ENCODE assay signal across 24 cellular contexts in the genomic region with DNA sequence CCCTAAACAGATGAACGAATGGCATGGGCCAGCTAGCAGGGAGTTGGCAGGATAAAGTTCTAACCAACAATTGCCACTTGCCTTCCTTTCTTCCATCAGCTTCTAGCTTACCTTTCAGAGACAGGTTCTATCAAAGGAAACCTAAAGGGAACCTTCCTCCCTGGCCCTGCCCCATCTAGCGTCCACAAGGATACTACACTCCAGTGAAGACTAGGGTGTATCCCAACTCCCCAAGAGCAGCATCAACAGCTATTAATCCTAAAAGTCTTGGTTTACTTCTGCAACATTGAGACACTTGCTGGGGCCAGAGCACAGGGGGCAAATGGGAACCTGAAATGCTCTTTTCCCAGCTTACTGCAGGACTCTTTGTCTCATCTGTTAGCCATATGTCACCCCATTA. TPM values are rescaled to one million over a fixed set of nuclear protein-coding genes. Genes with fewer than 3 reads are reported as not detected.
DNase-seq lines count a peak whose midpoint lies in the region; ATAC-seq, FAIRE-seq and TF ChIP-seq lines count a peak whose summit lies in the region.
"Had no signal": no experiment of that assay in that cellular context is flagged by ENCODE, and none has a peak within 500 bp of the region (broad histone marks: within the 10 kb centered on the region; RNA-seq: fewer than 3 reads in every experiment).

No MANE protein-coding gene starts in this region.

- POLR2A ChIA-PET in A549 (lab: Yijun Ruan, JAX) = no interaction called here
- POLR2A ChIA-PET in K562 (lab: Yijun Ruan, JAX) = no interaction called here
- POLR2A ChIA-PET in activated CD8-positive, alpha-beta T cell treated with anti-CD3 and anti-CD28 coated beads, Interleukin-2, amount 10 ng/mL, durations not matched to agents 7 days and 5 days (lab: Charles Lee) = no interaction called here
- POLR2A ChIA-PET in activated CD4-positive, alpha-beta memory T cell treated with anti-CD3 and anti-CD28 coated beads, Interleukin-2, amount 10 ng/mL, durations not matched to agents 7 days and 5 days (lab: Charles Lee) = no interaction called here

- no peak overlapping the region for H3K27ac Mint-ChIP-seq in GM23338
- no peak overlapping the region for H3K27ac Mint-ChIP-seq in activated CD8-positive, alpha-beta T cell treated with anti-CD3 and anti-CD28 coated beads, Interleukin-2, amount 10 ng/mL, durations not matched to agents 7 days and 5 days
- no peak overlapping the region for H3K27ac Mint-ChIP-seq in activated CD4-positive, alpha-beta memory T cell treated with anti-CD3 and anti-CD28 coated beads, Interleukin-2, amount 10 ng/mL, durations not matched to agents 7 days and 5 days
- H3K27ac Mint-ChIP-seq: activated naive CD8-positive, alpha-beta T cell; activated T-helper 2 cell treated with anti-CD3 and anti-CD28 coated beads, Interferon-gamma antibody, Interleukin-2, Interleukin-4, amounts not matched to agents 10 μg/mL and 5 μg/mL and 100 μg/mL, durations not matched to agents 14 hours and 24 hours and 36 hours; memory B cell; stimulated activated naive CD8-positive, alpha-beta T cell treated with anti-CD3 and anti-CD28 coated beads, Interleukin-15, Interleukin-2, amounts not matched to agents 100 ng/mL and 50 ng/mL, for 24 hours had no signal

- no peaks in the 10 kb centered on the region for H3K36me3 ChIP-seq in GM23338 (ENCODE audit: insufficient read depth)
- H3K36me3 ChIP-seq in K562 (ENCODE audit: control insufficient read depth, insufficient read depth, low read length) = no peaks in the 10 kb centered on the region
- H3K36me3 ChIP-seq: gastrocnemius medialis, Peyer's patch, transverse colon had no signal

- intact Hi-C loops in K562 (cut with micrococcal nuclease) = no loop called here

- in situ Hi-C loops in K562 (cut with MboI) = no loop called here

- H3K4me2 ChIP-seq in A549 = no peak overlapping the region
- H3K4me2 ChIP-seq in GM23338 = no peak overlapping the region
- no peak overlapping the region for H3K4me2 ChIP-seq in K562 (ENCODE audit: insufficient read depth, low read length)
- H3K4me2 ChIP-seq: SK-N-SH had no signal

- H3K27me3 ChIP-seq in GM23338 (ENCODE audit: insufficient read depth) (no peaks in the 10 kb centered on the region), K562 (ENCODE audit: control insufficient read depth in 2 of 2, insufficient read depth in 2 of 2, low read length in 2 of 2) (peaks cover 2 to 22% of the 10 kb centered on the region in 2 experiments; a peak in 3 of 5 replicates)
- H3K27me3 ChIP-seq: Peyer's patch had no signal

- H3K79me2 ChIP-seq in GM23338 (replicated peaks; ENCODE audit: insufficient read depth) (no peaks in the 10 kb centered on the region), K562 (ENCODE audit: control insufficient read depth, insufficient read depth, low read length) (no peaks in the 10 kb centered on the region)

- no peak overlapping the region for H3K4me3 Mint-ChIP-seq in GM23338
- H3K4me3 Mint-ChIP-seq in activated CD8-positive, alpha-beta T cell treated with anti-CD3 and anti-CD28 coated beads, Interleukin-2, amount 10 ng/mL, durations not matched to agents 7 days and 5 days = no peak overlapping the region
- H3K4me3 Mint-ChIP-seq in activated CD4-positive, alpha-beta memory T cell treated with anti-CD3 and anti-CD28 coated beads, Interleukin-2, amount 10 ng/mL, durations not matched to agents 7 days and 5 days = no peak overlapping the region
- H3K4me3 Mint-ChIP-seq: activated CD4-positive, alpha-beta T cell treated with anti-CD3 and anti-CD28 coated beads, Interleukin-2, amount 10 ng/mL, durations not matched to agents 7 days and 5 days; activated naive CD8-positive, alpha-beta T cell; memory B cell; stimulated activated naive CD8-positive, alpha-beta T cell treated with anti-CD3 and anti-CD28 coated beads, Interleukin-15, Interleukin-2, amounts not matched to agents 100 ng/mL and 50 ng/mL, for 24 hours had no signal

- H2AFZ ChIP-seq in GM23338 (no peak overlapping the region), K562 (ENCODE audit: low read depth, low read length) (no peak overlapping the region)

- DNase-seq in A549 (ENCODE audit: low read depth in 1 of 2, low spot score in 1 of 2) (peak in 1 of 2 experiments; percentile 11), GM23338 (ENCODE audit: low spot score) (peak; percentile 64), K562 (ENCODE audit: extremely low read depth in 1 of 4, low spot score in 3 of 4) (no peak), iPS-NIHi7 (ENCODE audit: extremely low spot score) (peak; percentile 41), SHP77 treated with DMSO at 0.1 percent for 48 hours (lab: John Stamatoyannopoulos, UW) (no peak)
- no peak for DNase-seq in activated CD8-positive, alpha-beta T cell treated with anti-CD3 and anti-CD28 coated beads, Interleukin-2, amount 10 ng/mL, durations not matched to agents 7 days and 5 days
- no peak for DNase-seq in activated CD4-positive, alpha-beta memory T cell treated with anti-CD3 and anti-CD28 coated beads, Interleukin-2, amount 10 ng/mL, durations not matched to agents 7 days and 5 days
- DNase-seq: ACHN; activated CD8-positive, alpha-beta memory T cell treated with anti-CD3 and anti-CD28 coated beads, Interleukin-2, amount 50 U/mL, for 48 hours; NCI-H510A; transverse colon had no signal

- ATAC-seq in A549 = peak; percentile 79 to 81; a peak in 5 of 6 replicates
- ATAC-seq in GM23338 = peak; percentile 92
- ATAC-seq in K562 = 0 out of 3 replicates have a peak, but pooled peaks have one; percentile 42
- no peak for ATAC-seq in HG03571 (IDR thresholded peaks at IDR 0.05; ENCODE audit: unreplicated experiment)
- ATAC-seq in activated CD8-positive, alpha-beta T cell treated with anti-CD3 and anti-CD28 coated beads, Interleukin-2, amount 10 ng/mL, durations not matched to agents 7 days and 5 days = no peak

- H4K20me1 ChIP-seq in GM23338 (replicated peaks; ENCODE audit: insufficient read depth) = no peaks in the 10 kb centered on the region
- no peaks in the 10 kb centered on the region for H4K20me1 ChIP-seq in K562 (replicated peaks; ENCODE audit: control insufficient read depth, insufficient read depth, low read length)

- WGBS in A549 (ENCODE audit: missing lambda C conversion rate) = 4% methylated on average over 2 of the region's 2 CpGs
- WGBS in K562 (ENCODE audit: insufficient coverage, low coverage, missing lambda C conversion rate) = 0% methylated on average over 2 of the region's 2 CpGs

- 0 out of 3 replicates have a peak, but pooled peaks have one; percentile 8 for TF ChIP-seq CTCF in A549 (IDR thresholded peaks at IDR 0.05)
- peak; percentile 43 to 52 for TF ChIP-seq CTCF in GM23338 (conservative IDR thresholded peaks at IDR 0.05; ENCODE audit: low read depth in 2 of 2)
- peak in 2 of 3 experiments; percentile 5 to 14; a peak in 1 of 6 replicates for TF ChIP-seq CTCF in K562 (IDR thresholded peaks at IDR 0.05 in 2 of 3, conservative IDR thresholded peaks at IDR 0.05 in 1 of 3; ENCODE audit: insufficient read depth in 2 of 3, low read depth in 1 of 3, low read length in 3 of 3)

- no TSS peak for BruUV-seq in K562 (replicated peaks; lab: Mats Ljungman, UMichigan)

- H3K4me3 ChIP-seq in A549 = no peak overlapping the region
- no peak overlapping the region for H3K4me3 ChIP-seq in GM23338
- no peak overlapping the region for H3K4me3 ChIP-seq in K562
- H3K4me3 ChIP-seq: gastrocnemius medialis, Peyer's patch, transverse colon had no signal

- CTCF ChIA-PET in A549 (lab: Yijun Ruan, JAX) (interaction anchor here (0.6 to 6.1 kb wide), 36 partner anchors 10 to 1125 kb away, joined by 3 to 76 read pairs (median 4); no protein-coding TSS in a partner anchor), K562 (lab: Yijun Ruan, JAX; ENCODE audit: low intra/inter-chr PET ratio) (no interaction called here)
- CTCF ChIA-PET in activated CD8-positive, alpha-beta T cell treated with anti-CD3 and anti-CD28 coated beads, Interleukin-2, amount 10 ng/mL, durations not matched to agents 7 days and 5 days (lab: Charles Lee) = interaction anchor here (1.2 to 2.4 kb wide), 12 partner anchors 10 to 698 kb away, joined by 3 to 21 read pairs (median 5); no protein-coding TSS in a partner anchor
- CTCF ChIA-PET in activated CD4-positive, alpha-beta memory T cell treated with anti-CD3 and anti-CD28 coated beads, Interleukin-2, amount 10 ng/mL, durations not matched to agents 7 days and 5 days (lab: Charles Lee) = interaction anchor here (0.8 to 2.0 kb wide), 7 partner anchors 10 to 303 kb away, joined by 3 to 7 read pairs (median 4); no protein-coding TSS in a partner anchor

- H3K36me3 Mint-ChIP-seq in GM23338 (ENCODE audit: low read depth) = no peaks in the 10 kb centered on the region
- no peaks in the 10 kb centered on the region for H3K36me3 Mint-ChIP-seq in activated CD8-positive, alpha-beta T cell treated with anti-CD3 and anti-CD28 coated beads, Interleukin-2, amount 10 ng/mL, durations not matched to agents 7 days and 5 days (ENCODE audit: low read depth)
- H3K36me3 Mint-ChIP-seq in activated CD4-positive, alpha-beta memory T cell treated with anti-CD3 and anti-CD28 coated beads, Interleukin-2, amount 10 ng/mL, durations not matched to agents 7 days and 5 days (ENCODE audit: low read depth) = no peaks in the 10 kb centered on the region
- H3K36me3 Mint-ChIP-seq: activated naive CD8-positive, alpha-beta T cell; memory B cell had no signal

- no peak for TF ChIP-seq POLR2A in A549 (IDR thresholded peaks at IDR 0.05; ENCODE audit: low read length)
- TF ChIP-seq POLR2A in K562 (conservative IDR thresholded peaks at IDR 0.05) = no peak

- FAIRE-seq in A549 (lab: Jason Lieb, UNC) (no peak), K562 (lab: Jason Lieb, UNC) (peak; percentile 15)

- H3K27me3 Mint-ChIP-seq in GM23338 (ENCODE audit: insufficient read depth, low read depth, poor library complexity) = peaks cover 2% of the 10 kb centered on the region
- peaks cover 19% of the 10 kb centered on the region for H3K27me3 Mint-ChIP-seq in activated CD8-positive, alpha-beta T cell treated with anti-CD3 and anti-CD28 coated beads, Interleukin-2, amount 10 ng/mL, durations not matched to agents 7 days and 5 days (ENCODE audit: low read depth)
- peaks cover 18% of the 10 kb centered on the region for H3K27me3 Mint-ChIP-seq in activated CD4-positive, alpha-beta memory T cell treated with anti-CD3 and anti-CD28 coated beads, Interleukin-2, amount 10 ng/mL, durations not matched to agents 7 days and 5 days
- H3K27me3 Mint-ChIP-seq: activated naive CD8-positive, alpha-beta T cell had no signal

- no peaks in the 10 kb centered on the region for H3F3A ChIP-seq in GM23338 (replicated peaks; ENCODE audit: low read depth)

- H3K9me3 ChIP-seq in A549 = peaks cover 7% of the 10 kb centered on the region; the same call in 1 of the 3 replicates
- no peaks in the 10 kb centered on the region for H3K9me3 ChIP-seq in K562 (replicated peaks; ENCODE audit: control insufficient read depth, insufficient read depth, low read depth, low read length)
- H3K9me3 ChIP-seq: gastrocnemius medialis, Peyer's patch, SK-N-SH, transverse colon had no signal

- H3K9me3 Mint-ChIP-seq in GM23338 = no peaks in the 10 kb centered on the region
- H3K9me3 Mint-ChIP-seq in activated CD8-positive, alpha-beta T cell treated with anti-CD3 and anti-CD28 coated beads, Interleukin-2, amount 10 ng/mL, durations not matched to agents 7 days and 5 days (ENCODE audit: insufficient read depth) = no peaks in the 10 kb centered on the region
- no peaks in the 10 kb centered on the region for H3K9me3 Mint-ChIP-seq in activated CD4-positive, alpha-beta memory T cell treated with anti-CD3 and anti-CD28 coated beads, Interleukin-2, amount 10 ng/mL, durations not matched to agents 7 days and 5 days
- H3K9me3 Mint-ChIP-seq: activated T-helper 2 cell treated with anti-CD3 and anti-CD28 coated beads, Interferon-gamma antibody, Interleukin-2, Interleukin-4, amounts not matched to agents 10 μg/mL and 5 μg/mL and 100 μg/mL, durations not matched to agents 14 hours and 24 hours and 36 hours; memory B cell; stimulated activated naive CD8-positive, alpha-beta T cell treated with anti-CD3 and anti-CD28 coated beads, Interleukin-15, Interleukin-2, amounts not matched to agents 100 ng/mL and 50 ng/mL, for 24 hours had no signal

- no peak overlapping the region for H3K27ac ChIP-seq in A549
- no peak overlapping the region for H3K27ac ChIP-seq in GM23338 (ENCODE audit: low read depth)
- no peak overlapping the region for H3K27ac ChIP-seq in K562 (ENCODE audit: extremely low read depth, low read depth, low read length)
- H3K27ac ChIP-seq: gastrocnemius medialis, Peyer's patch, transverse colon had no signal

- H3K9me2 ChIP-seq in GM23338 (ENCODE audit: insufficient read depth) = no peaks in the 10 kb centered on the region
- H3K9me2 ChIP-seq: SK-N-SH had no signal

- TF ChIP-seq RAD21 in A549 (conservative IDR thresholded peaks at IDR 0.05 in 1 of 2, IDR thresholded peaks at IDR 0.05 in 1 of 2) (no peak), K562 (CRISPR knock-in tag; conservative IDR thresholded peaks at IDR 0.05 in 1 of 2, IDR thresholded peaks at IDR 0.05 in 1 of 2) (0 out of 4 replicates have a peak, but pooled peaks of 1 of the 2 experiments have one; percentile 8)

- H3K9me1 ChIP-seq in K562 (ENCODE audit: control insufficient read depth, insufficient read depth, low read length) = no peaks in the 10 kb centered on the region

- no peak overlapping the region for H3K9ac ChIP-seq in K562 (ENCODE audit: insufficient read depth in 1 of 2, low read depth in 2 of 2, low read length in 2 of 2)
- H3K9ac ChIP-seq: SK-N-SH had no signal

- TF ChIP-seq EP300 in A549 (IDR thresholded peaks at IDR 0.05) (no peak), K562 (IDR thresholded peaks at IDR 0.05; ENCODE audit: low read length) (no peak)

- peaks cover 4% of the 10 kb centered on the region for H3K4me1 Mint-ChIP-seq in GM23338
- H3K4me1 Mint-ChIP-seq in activated CD8-positive, alpha-beta T cell treated with anti-CD3 and anti-CD28 coated beads, Interleukin-2, amount 10 ng/mL, durations not matched to agents 7 days and 5 days (ENCODE audit: low read depth) = peaks cover 9% of the 10 kb centered on the region
- no peaks in the 10 kb centered on the region for H3K4me1 Mint-ChIP-seq in activated CD4-positive, alpha-beta memory T cell treated with anti-CD3 and anti-CD28 coated beads, Interleukin-2, amount 10 ng/mL, durations not matched to agents 7 days and 5 days
- H3K4me1 Mint-ChIP-seq: memory B cell had no signal

- H3K4me1 ChIP-seq in A549 (no peaks in the 10 kb centered on the region), GM23338 (ENCODE audit: insufficient read depth) (no peaks in the 10 kb centered on the region), K562 (replicated peaks in 1 of 2; ENCODE audit: control insufficient read depth in 2 of 2, insufficient read depth in 2 of 2, low read length in 2 of 2) (peaks cover 0 to 5% of the 10 kb centered on the region in 2 experiments; a peak in 2 of 5 replicates)
- H3K4me1 ChIP-seq: gastrocnemius medialis, Peyer's patch had no signal

RNA-seq across cellular contexts. Expression of gene TMC3, which starts 37.0 kb away (rescaled TPM):
- polyA plus RNA-seq in A549 (2011; rRNA removed) = not detected in 2 replicates
- polyA plus RNA-seq in A549 (2012; cell fraction: cytosol; rRNA removed) = not detected in 2 replicates
- not detected in 2 replicates for polyA plus RNA-seq in A549 (2012; cell fraction: nucleus; rRNA removed)
- not detected in 3 replicates for polyA plus RNA-seq in A549 (2017; fragmentation: RNase III; extraction: RNeasy Plus Mini Kit Qiagen cat#74134 plus additional on column Dnase treatment)
- polyA minus RNA-seq in A549 (2011; rRNA and poly(A)+ RNA removed) = 0.04 TPM in 1 of 2 replicates, not detected in the other
- total RNA-seq in GM23338 (2014; rRNA removed; shearing (Covaris generic)) = not detected in 2 replicates
- 0.07 and 0.10 TPM in 2 replicates for polyA plus RNA-seq in GM23338 (2016; fragmentation: Nextera tagmentation; extraction: Ambion mirVana)
- not detected in 2 replicates for total RNA-seq in K562 (2011; cell fraction: chromatin; rRNA removed; ENCODE audit: low replicate concordance)
- total RNA-seq in K562 (2011; cell fraction: nucleolus; rRNA removed) = not detected in 2 replicates
- not detected in 2 replicates for total RNA-seq in K562 (2011; cell fraction: nucleoplasm; rRNA removed)
- not detected in 2 replicates for total RNA-seq in K562 (2014; rRNA removed)
- total RNA-seq in K562 (2014; rRNA removed; fragmentation: Illumina TruSeq; extraction: Trizol) = not detected in 2 replicates
- not detected in 2 replicates for total RNA-seq in K562 (2015; rRNA removed; fragmentation: Illumina TruSeq; extraction: Trizol)
- not detected in 2 replicates for total RNA-seq in K562 (2021)
- polyA plus RNA-seq in K562 (2011; rRNA removed) = not detected in 2 replicates
- polyA plus RNA-seq in K562 (2011; cell fraction: cytosol; rRNA removed) = not detected in 2 replicates
- not detected in 2 replicates for polyA plus RNA-seq in K562 (2011; cell fraction: nucleus; rRNA removed)
- 0.06 and 0.14 TPM in 2 replicates for polyA plus RNA-seq in K562 (2012)
- polyA plus RNA-seq in K562 (2014; fragmentation: Illumina TruSeq; extraction: Trizol) = not detected in 2 replicates
- polyA plus RNA-seq in K562 (2014; fragmentation: Nextera tagmentation; extraction: Ambion mirVana) = under 1 TPM; 0.01 to 0.14 TPM
- polyA plus RNA-seq in K562 (2014; rRNA removed) = not detected in 2 replicates
- not detected in 2 replicates for polyA minus RNA-seq in K562 (2011; rRNA and poly(A)+ RNA removed)
- polyA minus RNA-seq in K562 (2011; cell fraction: cytosol; rRNA and poly(A)+ RNA removed) = not detected in 2 replicates
- polyA minus RNA-seq in K562 (2011; cell fraction: nucleus; rRNA and poly(A)+ RNA removed) = not detected in 2 replicates
- total RNA-seq in activated CD8-positive, alpha-beta T cell treated with anti-CD3 and anti-CD28 coated beads, Interleukin-2, amount 10 ng/mL, durations not matched to agents 7 days and 5 days = not detected
- total RNA-seq in activated CD4-positive, alpha-beta memory T cell treated with anti-CD3 and anti-CD28 coated beads, Interleukin-2, amount 10 ng/mL, durations not matched to agents 7 days and 5 days = not detected
- total RNA-seq: activated CD4-positive, alpha-beta T cell treated with anti-CD3 and anti-CD28 coated beads, Interleukin-2, amount 10 ng/mL, durations not matched to agents 7 days and 5 days; activated T-helper 2 cell treated with anti-CD3 and anti-CD28 coated beads, Interferon-gamma antibody, Interleukin-2, Interleukin-4, amounts not matched to agents 10 μg/mL and 5 μg/mL and 100 μg/mL, durations not matched to agents 14 hours and 24 hours and 36 hours; G401; gastrocnemius medialis; myocyte; osteoblast; Peyer's patch had no signal
- polyA plus RNA-seq: esophagus, SK-N-SH had no signal

Comparison
In these comparisons a context has a peak if more than half of its experiments do, and no peak if none do; other contexts are left out.
1. ATAC-seq: peak in A549 (2 of 2), GM23338 (single experiment) and K562 (single experiment); none in HG03571 (single experiment) and activated CD8-positive, alpha-beta T cell treated with anti-CD3 and anti-CD28 coated beads, Interleukin-2, amount 10 ng/mL, durations not matched to agents 7 days and 5 days (single experiment).
2. DNase-seq: peak in GM23338 (single experiment) and iPS-NIHi7 (single experiment); none in K562 (0 of 4), activated CD8-positive, alpha-beta T cell treated with anti-CD3 and anti-CD28 coated beads, Interleukin-2, amount 10 ng/mL, durations not matched to agents 7 days and 5 days (single experiment), SHP77 treated with DMSO at 0.1 percent for 48 hours (single experiment) and activated CD4-positive, alpha-beta memory T cell treated with anti-CD3 and anti-CD28 coated beads, Interleukin-2, amount 10 ng/mL, durations not matched to agents 7 days and 5 days (single experiment).
3. Of the 35 proteins assayed by ChIP-seq in both K562 and A549: peak only in K562: none; only in A549: none; in both: CTCF; in neither: 33; mixed calls (peak in some experiments, not most) for 1.
4. Peak in every context shown above with its lines, with median percentiles within 50 percentile points of each other: CTCF ChIP-seq.